8 cellular contexts compared by ENCODE assay signal in genomic region chr22:42648368-42649260, GRCh38. TPM values are rescaled to one million over a fixed set of nuclear protein-coding genes. Genes with fewer than 3 reads are reported as not detected.
DNase-seq lines count a peak whose midpoint lies in the region; ATAC-seq, FAIRE-seq and TF ChIP-seq lines count a peak whose summit lies in the region.

No MANE protein-coding gene starts in this region.

- peak overlapping the region; percentile 90 for H3K9ac ChIP-seq in SK-N-MC (ENCODE audit: insufficient read length)

- no peak for FAIRE-seq in bronchial epithelial cell (lab: Jason Lieb, UNC)

- H3K36me3 ChIP-seq in SK-N-MC (ENCODE audit: insufficient read depth, low read length): no peaks in the 10 kb centered on the region
- no peaks in the 10 kb centered on the region for H3K36me3 ChIP-seq in bronchial epithelial cell (ENCODE audit: control insufficient read depth, insufficient read depth, low read length)
- no peaks in the 10 kb centered on the region for H3K36me3 ChIP-seq in kidney epithelial cell (ENCODE audit: control insufficient read depth, insufficient read depth, low read length)

- no peaks in the 10 kb centered on the region for H3K27me3 ChIP-seq in bronchial epithelial cell (ENCODE audit: control insufficient read depth, insufficient read depth, low read length)
- no peaks in the 10 kb centered on the region for H3K27me3 ChIP-seq in kidney epithelial cell (ENCODE audit: control insufficient read depth, insufficient read depth, low read length)

- ATAC-seq in GM18520 (IDR thresholded peaks at IDR 0.05; ENCODE audit: unreplicated experiment): peak; percentile 34
- peak; percentile 44 for ATAC-seq in HG03097 (IDR thresholded peaks at IDR 0.05; ENCODE audit: low FRiP score, unreplicated experiment)

- DNase-seq in SK-N-MC (ENCODE audit: low read depth, low spot score): no peak
- peak; percentile 25 for DNase-seq in bronchial epithelial cell (ENCODE audit: low read depth)
- no peak for DNase-seq in kidney epithelial cell (ENCODE audit: low read depth)
- DNase-seq in stimulated activated CD4-positive, alpha-beta T cell treated with anti-CD3 and anti-CD28 coated beads, Interleukin-2, amount 100 ng/mL, for 48 hours: peak; percentile 21 to 23
- no peak for DNase-seq in OCI-M2 (lab: John Stamatoyannopoulos, UW; ENCODE audit: unreplicated experiment)

- H3K27ac ChIP-seq in 22Rv1 (peak overlapping the region; percentile 69), SK-N-MC (no peak overlapping the region)

- TF ChIP-seq CTCF in 22Rv1 (IDR thresholded peaks at IDR 0.05): no peak
- no peak for TF ChIP-seq CTCF in bronchial epithelial cell (IDR thresholded peaks at IDR 0.05; ENCODE audit: insufficient read depth, low read length, severe bottlenecking)
- no peak for TF ChIP-seq CTCF in kidney epithelial cell (IDR thresholded peaks at IDR 0.05; ENCODE audit: insufficient read depth, low read length, poor library complexity, severe bottlenecking)

- peak overlapping the region; percentile 92 for H3K4me3 ChIP-seq in SK-N-MC
- H3K4me3 ChIP-seq in bronchial epithelial cell (ENCODE audit: low read depth, low read length): peak overlapping the region; percentile 53
- peak overlapping the region; percentile 94 for H3K4me3 ChIP-seq in kidney epithelial cell (ENCODE audit: low read depth, low read length)

- H3K9me3 ChIP-seq in SK-N-MC (ENCODE audit: low read depth, low read length): no peaks in the 10 kb centered on the region

RNA-seq across cellular contexts. Expression of gene CYB5R3, which starts 0.6 kb away (rescaled TPM):
- total RNA-seq in bronchial epithelial cell (9.0 and 16.4 TPM in 2 replicates), kidney epithelial cell (85.0 and 116 TPM in 2 replicates)

RNA-seq across cellular contexts. Expression of gene ATP5MGL, which starts 8.2 kb away (rescaled TPM):
- total RNA-seq in bronchial epithelial cell: 0.26 and 1.1 TPM in 2 replicates
- not detected in 2 replicates for total RNA-seq in kidney epithelial cell

RNA-seq across cellular contexts. Expression of gene POLDIP3, which starts 33.9 kb away (rescaled TPM):
- total RNA-seq in bronchial epithelial cell (16.8 and 25.1 TPM in 2 replicates), kidney epithelial cell (29.7 and 34.7 TPM in 2 replicates)

Comparison
In these comparisons a context has a peak if more than half of its experiments do, and no peak if none do; other contexts are left out.
1. DNase-seq: peak in bronchial epithelial cell (single experiment) and stimulated activated CD4-positive, alpha-beta T cell treated with anti-CD3 and anti-CD28 coated beads, Interleukin-2, amount 100 ng/mL, for 48 hours (2 of 2); none in SK-N-MC (single experiment), kidney epithelial cell (single experiment) and OCI-M2 (single experiment).
2. Peak in every context shown above with its lines, with median percentiles within 50 percentile points of each other: H3K4me3 ChIP-seq.